ENCODE assay signal across 12 cellular contexts in the genomic region with DNA sequence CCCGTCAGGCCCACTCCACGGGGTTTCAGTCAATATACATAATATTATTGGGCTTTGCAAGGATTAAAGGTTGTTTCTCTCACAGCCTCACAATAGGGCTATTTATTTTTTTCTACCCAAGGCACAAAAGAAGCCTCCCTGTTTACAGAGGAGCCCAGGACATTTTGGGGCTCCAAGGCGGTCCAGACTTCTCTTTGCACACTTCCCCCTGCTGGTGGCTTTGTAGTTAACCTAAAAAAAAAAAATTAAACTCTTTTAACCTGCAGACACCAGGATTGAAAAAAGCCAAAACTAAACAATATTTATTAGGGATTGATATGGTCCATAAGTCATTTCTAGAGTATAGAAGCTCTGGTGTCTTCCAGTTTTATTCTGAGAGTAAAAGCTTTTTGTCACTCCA.
A peak's percentile ranks its signal among the peaks of the same experiment; 100 is the strongest.
DNase-seq lines count a peak whose midpoint lies in the region; TF ChIP-seq lines count a peak whose summit lies in the region.
"Had no signal": no experiment of that assay in that cellular context is flagged by ENCODE, and none has a peak within 500 bp of the region (broad histone marks: within the 10 kb centered on the region; RNA-seq: fewer than 3 reads in every experiment).

No MANE protein-coding gene starts in this region.

- H3K27me3 Mint-ChIP-seq in progenitor cell of endocrine pancreas: peaks cover 36% of the 10 kb centered on the region
- H3K27me3 Mint-ChIP-seq: activated CD4-positive, alpha-beta T cell treated with anti-CD3 and anti-CD28 coated beads, Interleukin-2, amount 10 ng/mL, durations not matched to agents 7 days and 5 days had no signal

- H3K4me3 ChIP-seq in mammary epithelial cell (replicated peaks in 1 of 3; ENCODE audit: insufficient read depth in 1 of 3, low read depth in 2 of 3, low read length in 3 of 3) (no peak overlapping the region), colonic mucosa (no peak overlapping the region), suprapubic skin (no peak overlapping the region)
- H3K4me3 ChIP-seq: sigmoid colon had no signal

- no peaks in the 10 kb centered on the region for H3K79me2 ChIP-seq in mammary epithelial cell (ENCODE audit: insufficient read depth, low read length)

- no peak for TF ChIP-seq POLR2A in suprapubic skin (IDR thresholded peaks at IDR 0.05)

- H3K4me3 Mint-ChIP-seq in progenitor cell of endocrine pancreas (ENCODE audit: low read depth): no peak overlapping the region
- H3K4me3 Mint-ChIP-seq: activated CD4-positive, alpha-beta T cell treated with anti-CD3 and anti-CD28 coated beads, Interleukin-2, amount 10 ng/mL, durations not matched to agents 7 days and 5 days; activated T-helper 17 cell treated with anti-CD3 and anti-CD28 coated beads, Interleukin-2, amount 50 U/mL, for 72 hours had no signal

- H3K9ac ChIP-seq in mammary epithelial cell (ENCODE audit: insufficient read depth, low read length) (no peak overlapping the region), colonic mucosa (ENCODE audit: low read depth in 2 of 2, low read length in 2 of 2) (no peak overlapping the region)

- intact Hi-C loops in mammary epithelial cell (cut with micrococcal nuclease): no loop called here
- intact Hi-C loops in colonic mucosa (cut with DNase I): no loop called here

- no peaks in the 10 kb centered on the region for H3K9me3 Mint-ChIP-seq in progenitor cell of endocrine pancreas (ENCODE audit: low read depth)

- H3K27ac ChIP-seq in mammary epithelial cell (ENCODE audit: insufficient read depth, low read depth, low read length) (no peak overlapping the region), colonic mucosa (no peak overlapping the region), suprapubic skin (no peak overlapping the region)
- H3K27ac ChIP-seq: sigmoid colon had no signal

- H3K36me3 ChIP-seq in mammary epithelial cell (ENCODE audit: insufficient read depth, low read length) (no peaks in the 10 kb centered on the region), colonic mucosa (no peaks in the 10 kb centered on the region), suprapubic skin (no peaks in the 10 kb centered on the region)
- H3K36me3 ChIP-seq: sigmoid colon had no signal

- dilution Hi-C loops in mammary epithelial cell (cut with HindIII; ENCODE audit: low sequenced_read_pairs): no loop called here

- in situ Hi-C loops in mammary epithelial cell (cut with MboI; ENCODE audit: low sequenced_read_pairs in 2 of 2): no loop called here

- DNase-seq in DMS 273 (lab: John Stamatoyannopoulos, UW; ENCODE audit: unreplicated experiment): peak; percentile 29
- no peak for DNase-seq in DMS 273 treated with DMSO at 0.1 percent for 48 hours (lab: John Stamatoyannopoulos, UW)
- peak; percentile 96 for DNase-seq in NCI-H1092 treated with DMSO at 0.1 percent for 48 hours (lab: John Stamatoyannopoulos, UW)
- no peak for DNase-seq in mammary epithelial cell
- DNase-seq in progenitor cell of endocrine pancreas (ENCODE audit: low spot score, unreplicated experiment): no peak
- DNase-seq in colonic mucosa: no peak
- DNase-seq in effector CD4-positive, alpha-beta T cell: no peak
- DNase-seq in suprapubic skin (ENCODE audit: low spot score in 2 of 2): no peak
- DNase-seq: 8988T; activated CD4-positive, alpha-beta T cell treated with anti-CD3 and anti-CD28 coated beads, Interleukin-2, amount 10 ng/mL, durations not matched to agents 7 days and 5 days; sigmoid colon had no signal

- H3K27ac Mint-ChIP-seq in progenitor cell of endocrine pancreas: no peak overlapping the region
- H3K27ac Mint-ChIP-seq: activated CD4-positive, alpha-beta T cell treated with anti-CD3 and anti-CD28 coated beads, Interleukin-2, amount 10 ng/mL, durations not matched to agents 7 days and 5 days; activated T-helper 17 cell treated with anti-CD3 and anti-CD28 coated beads, Interleukin-2, amount 50 U/mL, for 72 hours had no signal

- TF ChIP-seq CTCF in mammary epithelial cell (conservative IDR thresholded peaks at IDR 0.05 in 1 of 2, IDR thresholded peaks at IDR 0.05 in 1 of 2; ENCODE audit: extremely low read depth in 1 of 2, insufficient read depth in 1 of 2, low read depth in 1 of 2, low read length in 2 of 2) (peak; percentile 7 to 15), progenitor cell of endocrine pancreas (IDR thresholded peaks at IDR 0.05; ENCODE audit: unreplicated experiment) (peak; percentile 51), colonic mucosa (IDR thresholded peaks at IDR 0.05) (no peak), suprapubic skin (IDR thresholded peaks at IDR 0.05) (no peak)

- H3K4me2 ChIP-seq in mammary epithelial cell (ENCODE audit: insufficient read depth, low read depth, low read length): no peak overlapping the region

- no peaks in the 10 kb centered on the region for H4K20me1 ChIP-seq in mammary epithelial cell (ENCODE audit: insufficient read depth, low read length)

- BruUV-seq in mammary epithelial cell (replicated peaks; lab: Mats Ljungman, UMichigan): no TSS peak

- no peaks in the 10 kb centered on the region for H3K36me3 Mint-ChIP-seq in progenitor cell of endocrine pancreas (ENCODE audit: insufficient read depth)

- H3K9me3 ChIP-seq in mammary epithelial cell (replicated peaks; ENCODE audit: insufficient read depth, low read length) (peaks cover 3% of the 10 kb centered on the region), colonic mucosa (no peaks in the 10 kb centered on the region), suprapubic skin (no peaks in the 10 kb centered on the region)
- H3K9me3 ChIP-seq: sigmoid colon had no signal

- TF ChIP-seq EP300 in suprapubic skin (IDR thresholded peaks at IDR 0.05): no peak

- H3K27me3 ChIP-seq in mammary epithelial cell (ENCODE audit: insufficient read depth, low read length) (no peaks in the 10 kb centered on the region), colonic mucosa (no peaks in the 10 kb centered on the region), suprapubic skin (no peaks in the 10 kb centered on the region)
- H3K27me3 ChIP-seq: sigmoid colon had no signal

- CTCF ChIA-PET in mammary epithelial cell (lab: Charles Lee; ENCODE audit: low non-redundant PET): no interaction called here

- H3K4me1 ChIP-seq in mammary epithelial cell (ENCODE audit: insufficient read depth, low read length) (no peaks in the 10 kb centered on the region), colonic mucosa (no peaks in the 10 kb centered on the region), suprapubic skin (peaks cover 9% of the 10 kb centered on the region)
- H3K4me1 ChIP-seq: sigmoid colon had no signal

- 43% methylated on average over 3 of the region's 3 CpGs for WGBS in mammary epithelial cell (ENCODE audit: low coverage, missing lambda C conversion rate)
- 79% methylated on average over 3 of the region's 3 CpGs for WGBS in suprapubic skin

- no peak overlapping the region for H2AFZ ChIP-seq in mammary epithelial cell (ENCODE audit: low read depth, low read length)

- H3K4me1 Mint-ChIP-seq in progenitor cell of endocrine pancreas (ENCODE audit: low read depth): peaks cover 16% of the 10 kb centered on the region
- H3K4me1 Mint-ChIP-seq: activated CD4-positive, alpha-beta T cell treated with anti-CD3 and anti-CD28 coated beads, Interleukin-2, amount 10 ng/mL, durations not matched to agents 7 days and 5 days; activated T-helper 17 cell treated with anti-CD3 and anti-CD28 coated beads, Interleukin-2, amount 50 U/mL, for 72 hours had no signal

Comparison
In these comparisons a context has a peak if more than half of its experiments do, and no peak if none do; other contexts are left out.
1. DNase-seq: peak in DMS 273 (single experiment) and NCI-H1092 treated with DMSO at 0.1 percent for 48 hours (single experiment); none in DMS 273 treated with DMSO at 0.1 percent for 48 hours (single experiment), mammary epithelial cell (single experiment), progenitor cell of endocrine pancreas (single experiment), colonic mucosa (single experiment), effector CD4-positive, alpha-beta T cell (single experiment) and suprapubic skin (0 of 2).
2. CTCF ChIP-seq: peak in mammary epithelial cell (2 of 2) and progenitor cell of endocrine pancreas (single experiment); none in colonic mucosa (single experiment) and suprapubic skin (0 of 2).